ENCODE assay signal across 9 cellular contexts in genomic region chr21:43352568-43353281, GRCh38.
DNase-seq lines count a peak whose midpoint lies in the region; ATAC-seq and TF ChIP-seq lines count a peak whose summit lies in the region.
"Had no signal": no experiment of that assay in that cellular context is flagged by ENCODE, and none has a peak within 500 bp of the region (broad histone marks: within the 10 kb centered on the region; RNA-seq: fewer than 3 reads in every experiment).

No MANE protein-coding gene starts in this region.

- H3K79me2 ChIP-seq in smooth muscle cell (ENCODE audit: low read depth), result no peaks in the 10 kb centered on the region

- no peak overlapping the region for H3K9ac ChIP-seq in smooth muscle cell (ENCODE audit: low read depth)

- H2AFZ ChIP-seq in smooth muscle cell (ENCODE audit: low read depth), result no peak overlapping the region

- no peaks in the 10 kb centered on the region for H3K36me3 ChIP-seq in BE2C
- H3K36me3 ChIP-seq in smooth muscle cell (ENCODE audit: low read depth), result no peaks in the 10 kb centered on the region

- no peaks in the 10 kb centered on the region for H3F3A ChIP-seq in smooth muscle cell (ENCODE audit: low read depth)

- TF ChIP-seq POLR2A in GM19099 (IDR thresholded peaks at IDR 0.05; ENCODE audit: extremely low read depth, insufficient read length, low read depth), result peak; percentile 52

- WGBS in smooth muscle cell (ENCODE audit: low lambda C conversion rate), result 96% methylated on average over 16 of the region's 16 CpGs

- ATAC-seq in HG03135 (IDR thresholded peaks at IDR 0.05; ENCODE audit: unreplicated experiment), result peak; percentile 72

- DNase-seq in BE2C (peak; percentile 34), smooth muscle cell (lab: John Stamatoyannopoulos, UW; ENCODE audit: unreplicated experiment) (no peak), middle frontal gyrus (ENCODE audit: extremely low spot score, low spot score) (no peak), iPS-NIHi7 (ENCODE audit: extremely low spot score) (no peak)
- peak; percentile 18 for DNase-seq in activated naive CD4-positive, alpha-beta T cell treated with anti-CD3 and anti-CD28 coated beads, Interleukin-2, amount 50 U/mL, for 16 hours
- DNase-seq in stimulated activated CD4-positive, alpha-beta T cell treated with anti-CD3 and anti-CD28 coated beads, Interleukin-15, amount 100 ng/mL, for 24 hours, result no peak

- no peak overlapping the region for H3K4me2 ChIP-seq in smooth muscle cell

- H4K20me1 ChIP-seq in smooth muscle cell (ENCODE audit: low read depth), result no peaks in the 10 kb centered on the region

- H3K9me3 ChIP-seq in BE2C (no peaks in the 10 kb centered on the region), smooth muscle cell (replicated peaks; ENCODE audit: low read depth) (no peaks in the 10 kb centered on the region)

- TF ChIP-seq CTCF in BE2C (IDR thresholded peaks at IDR 0.05; ENCODE audit: low read depth, low read length) (no peak), smooth muscle cell (IDR thresholded peaks at IDR 0.05; ENCODE audit: borderline replicate concordance, insufficient read depth, poor library complexity, severe bottlenecking) (no peak)

- H3K4me1 ChIP-seq in BE2C, result peaks cover 6% of the 10 kb centered on the region
- H3K4me1 ChIP-seq in smooth muscle cell (ENCODE audit: low read depth), result peaks cover 8% of the 10 kb centered on the region

- H3K4me3 ChIP-seq in BE2C (ENCODE audit: low read depth, low read length) (no peak overlapping the region), smooth muscle cell (no peak overlapping the region)
- H3K4me3 ChIP-seq: skin epidermis had no signal

- H3K27me3 ChIP-seq in BE2C (no peaks in the 10 kb centered on the region), smooth muscle cell (ENCODE audit: low read depth) (no peaks in the 10 kb centered on the region)

- H3K27ac ChIP-seq in smooth muscle cell (ENCODE audit: low read depth), result no peak overlapping the region

Comparison
In these comparisons a context has a peak if more than half of its experiments do, and no peak if none do; other contexts are left out.
1. DNase-seq: peak in BE2C (single experiment) and activated naive CD4-positive, alpha-beta T cell treated with anti-CD3 and anti-CD28 coated beads, Interleukin-2, amount 50 U/mL, for 16 hours (single experiment); none in smooth muscle cell (single experiment), middle frontal gyrus (single experiment), stimulated activated CD4-positive, alpha-beta T cell treated with anti-CD3 and anti-CD28 coated beads, Interleukin-15, amount 100 ng/mL, for 24 hours (single experiment) and iPS-NIHi7 (single experiment).